13 cellular contexts compared by ENCODE assay signal in genomic region chr7:16587785-16588184, GRCh38. TPM values are rescaled to one million over a fixed set of nuclear protein-coding genes. Genes with fewer than 3 reads are reported as not detected.
DNase-seq lines count a peak whose midpoint lies in the region; ATAC-seq and TF ChIP-seq lines count a peak whose summit lies in the region.
"Had no signal": no experiment of that assay in that cellular context is flagged by ENCODE, and none has a peak within 500 bp of the region (broad histone marks: within the 10 kb centered on the region; RNA-seq: fewer than 3 reads in every experiment).

No MANE protein-coding gene starts in this region.

- DNase-seq in NCI-H510A treated with DMSO at 0.1 percent for 48 hours (lab: John Stamatoyannopoulos, UW) (peak; percentile 18), NCI-H510A (lab: John Stamatoyannopoulos, UW) (no peak), NCI-H748 (lab: John Stamatoyannopoulos, UW; ENCODE audit: unreplicated experiment) (peak; percentile 83), glutamatergic neuron (no peak), upper lobe of right lung (no peak), NCI-H1436 (lab: John Stamatoyannopoulos, UW) (no peak), NCI-H1930 (lab: John Stamatoyannopoulos, UW) (no peak), foreskin fibroblast (no peak)
- DNase-seq: ACHN, COR-L47, esophagus squamous epithelium, ovary, thyroid gland had no signal

- H3K36me3 Mint-ChIP-seq in glutamatergic neuron (ENCODE audit: unreplicated experiment): peaks cover 4% of the 10 kb centered on the region

- no peaks in the 10 kb centered on the region for H3K27me3 ChIP-seq in upper lobe of right lung
- H3K27me3 ChIP-seq: esophagus squamous epithelium, ovary, thyroid gland had no signal

- no peaks in the 10 kb centered on the region for H3K27me3 Mint-ChIP-seq in glutamatergic neuron (ENCODE audit: unreplicated experiment)

- peak overlapping the region; percentile 46 for H3K4me3 Mint-ChIP-seq in glutamatergic neuron (ENCODE audit: unreplicated experiment)

- no peaks in the 10 kb centered on the region for H3K9me3 ChIP-seq in upper lobe of right lung
- H3K9me3 ChIP-seq: esophagus squamous epithelium, ovary, thyroid gland had no signal

- no peaks in the 10 kb centered on the region for H3K4me1 ChIP-seq in upper lobe of right lung
- H3K4me1 ChIP-seq: esophagus squamous epithelium, thyroid gland had no signal

- peak; percentile 80 for ATAC-seq in upper lobe of right lung

- H3K27ac Mint-ChIP-seq in glutamatergic neuron (ENCODE audit: unreplicated experiment): no peak overlapping the region

- H3K9me3 Mint-ChIP-seq in glutamatergic neuron (ENCODE audit: unreplicated experiment): peaks cover 5% of the 10 kb centered on the region

- H3K4me1 Mint-ChIP-seq in glutamatergic neuron (ENCODE audit: low read depth, unreplicated experiment): peaks cover 6% of the 10 kb centered on the region

- no peak overlapping the region for H3K27ac ChIP-seq in upper lobe of right lung
- H3K27ac ChIP-seq: esophagus squamous epithelium, ovary, thyroid gland had no signal

- intact Hi-C loops in upper lobe of right lung (cut with DNase I): no loop called here

- H3K4me3 ChIP-seq in upper lobe of right lung (peak overlapping the region; percentile 19), foreskin fibroblast (ENCODE audit: low read depth in 1 of 2, low read length in 2 of 2) (no peak overlapping the region)
- H3K4me3 ChIP-seq: esophagus squamous epithelium, ovary, thyroid gland had no signal

- H3K36me3 ChIP-seq in upper lobe of right lung: no peaks in the 10 kb centered on the region
- H3K36me3 ChIP-seq: esophagus squamous epithelium, ovary, thyroid gland had no signal

- TF ChIP-seq CTCF in glutamatergic neuron (IDR thresholded peaks at IDR 0.05; ENCODE audit: partially characterized antibody, unreplicated experiment) (no peak), upper lobe of right lung (IDR thresholded peaks at IDR 0.05) (no peak), foreskin fibroblast (IDR thresholded peaks at IDR 0.05; ENCODE audit: low read depth, low read length) (no peak)

RNA-seq across cellular contexts. Expression of gene ANKMY2, which starts 57.8 kb away (rescaled TPM):
- total RNA-seq in glutamatergic neuron (ENCODE audit: unreplicated experiment): 9.4 TPM
- total RNA-seq in upper lobe of right lung: 12.3 TPM

RNA-seq across cellular contexts. Expression of gene BZW2, which starts 58.2 kb away (rescaled TPM):
- total RNA-seq in glutamatergic neuron (ENCODE audit: unreplicated experiment) (86.7 TPM), upper lobe of right lung (28.0 TPM)

Comparison
In these comparisons a context has a peak if more than half of its experiments do, and no peak if none do; other contexts are left out.
1. DNase-seq: peak in NCI-H510A treated with DMSO at 0.1 percent for 48 hours (single experiment) and NCI-H748 (single experiment); none in NCI-H510A (single experiment), glutamatergic neuron (single experiment), upper lobe of right lung (single experiment), NCI-H1436 (single experiment), NCI-H1930 (0 of 2) and foreskin fibroblast (0 of 2).